26 cellular contexts compared by ENCODE assay signal in genomic region chr12:30959110-30959710, GRCh38. TPM values are rescaled to one million over a fixed set of nuclear protein-coding genes. Genes with fewer than 3 reads are reported as not detected.
"Had no signal": no experiment of that assay in that cellular context is flagged by ENCODE, and none has a peak within 500 bp of the region (broad histone marks: within the 10 kb centered on the region; RNA-seq: fewer than 3 reads in every experiment).

No MANE protein-coding gene starts in this region.

- H3K27ac ChIP-seq: SJSA1 had no signal

- H3K36me3 ChIP-seq: SJSA1 had no signal

- H3K9me3 ChIP-seq: SJSA1 had no signal

- ATAC-seq: activated CD8-positive, alpha-beta memory T cell treated with anti-CD3 and anti-CD28 coated beads, Interleukin-2, amount 10 ng/mL, durations not matched to agents 7 days and 5 days; activated naive CD4-positive, alpha-beta T cell treated with anti-CD3 and anti-CD28 coated beads, Interleukin-2, amount 50 U/mL, for 72 hours; PC-3; T-helper 17 cell; WTC11 had no signal

- H3K27me3 ChIP-seq: SJSA1 had no signal

- DNase-seq: activated CD4-positive, alpha-beta T cell treated with anti-CD3 and anti-CD28 coated beads for 48 hours; activated CD4-positive, alpha-beta T cell treated with anti-CD3 and anti-CD28 coated beads, Interleukin-2, amount 50 U/mL, for 4 hours; activated CD4-positive, CD25-positive, alpha-beta regulatory T cell treated with anti-CD3 and anti-CD28 coated beads, Interleukin-2, amount 50 U/mL, for 72 hours; activated CD8-positive, alpha-beta memory T cell treated with anti-CD3 and anti-CD28 coated beads, Interleukin-2, amount 10 ng/mL, durations not matched to agents 7 days and 5 days; activated effector memory CD4-positive, alpha-beta T cell treated with Interleukin-2 at 50 U/mL for 16 hours; activated naive CD4-positive, alpha-beta T cell; activated T-cell treated with anti-CD3 and anti-CD28 coated beads, Interleukin-2, amount 50 U/mL, for 24 hours; amygdala; KG1; NCI-H1092; NCI-H1417 treated with DMSO at 0.1 percent for 48 hours; NCI-H1694; NCI-H2029; NCI-H345; NCI-H510A; NCI-H526 treated with DMSO at 0.1 percent for 48 hours; PC-3; SHP77; T-helper 17 cell; T-helper 9 cell had no signal

- H3K4me3 ChIP-seq: SJSA1 had no signal

- H3K4me1 ChIP-seq: SJSA1 had no signal

RNA-seq across cellular contexts. Expression of gene TSPAN11, which starts 32.7 kb away (rescaled TPM):
- total RNA-seq: activated CD8-positive, alpha-beta memory T cell treated with anti-CD3 and anti-CD28 coated beads, Interleukin-2, amount 10 ng/mL, durations not matched to agents 7 days and 5 days; activated naive CD4-positive, alpha-beta T cell treated with anti-CD3 and anti-CD28 coated beads, Interleukin-2, amount 50 U/mL, for 72 hours; activated T-helper 1 cell treated with anti-CD3 and anti-CD28 coated beads, Interleukin-12 subunit alpha, Interleukin-12 subunit beta, Interleukin-2, Interleukin-4 antibody, amounts not matched to agents 30 ng/mL and 10 ng/mL and 1 ng/mL, durations not matched to agents 14 hours and 24 hours and 36 hours; MCF 10A; PC-3; T-helper 17 cell had no signal
- polyA plus RNA-seq: IgD-negative memory B cell had no signal
